Comparison of ENCODE assay signal across 8 cellular contexts in genomic region chr3:197749601-197750395, GRCh38. TPM values are rescaled to one million over a fixed set of nuclear protein-coding genes. Genes with fewer than 3 reads are reported as not detected.
DNase-seq lines count a peak whose midpoint lies in the region; ATAC-seq lines count a peak whose summit lies in the region.

Gene FYTTD1, plus strand, starts transcription at chr3:197749883. Its CDS starts 89 bp downstream, at chr3:197749972.

- H3K27ac ChIP-seq in epithelial cell of prostate, result peak within 1 kb of the TSS; percentile 87

- ATAC-seq in GM21526 (IDR thresholded peaks at IDR 0.05; ENCODE audit: low FRiP score, unreplicated experiment), result peak; percentile 74

- peak; percentile 64 for DNase-seq in DMS 273 treated with DMSO at 0.1 percent for 48 hours (lab: John Stamatoyannopoulos, UW)
- peak; percentile 93 for DNase-seq in OCI-M1 (lab: John Stamatoyannopoulos, UW)
- peak; percentile 77 for DNase-seq in activated T-cell treated with anti-CD3 and anti-CD28 coated beads for 4 hours
- DNase-seq in epithelial cell of prostate (ENCODE audit: low read depth, low spot score), result peak; percentile 27
- DNase-seq in mucosa of gallbladder (ENCODE audit: low spot score), result peak; percentile 90
- peak; percentile 84 for DNase-seq in stimulated activated CD8-positive, alpha-beta memory T cell treated with anti-CD3 and anti-CD28 coated beads, Interleukin-4, amount 100 ng/mL, for 24 hours (ENCODE audit: low read depth)

- H3K9me3 Mint-ChIP-seq in IgD-negative memory B cell, result no peaks in the 10 kb centered on the region

- H3K4me1 Mint-ChIP-seq in IgD-negative memory B cell, result peaks cover 22 to 29% (median 28%) of the 10 kb centered on the region in 3 donors

- peak within 1 kb of the TSS; percentile 91 to 97 (median 92) for H3K27ac Mint-ChIP-seq in IgD-negative memory B cell

- peak within 1 kb of the TSS; percentile 91 to 97 (median 95) for H3K4me3 Mint-ChIP-seq in IgD-negative memory B cell

- no peaks in the 10 kb centered on the region for H3K27me3 Mint-ChIP-seq in IgD-negative memory B cell

- H3K36me3 Mint-ChIP-seq in IgD-negative memory B cell, result no peaks in the 10 kb centered on the region

RNA-seq across cellular contexts. Expression of gene FYTTD1, which starts in this region (rescaled TPM):
- 65.5 TPM for polyA plus RNA-seq in IgD-negative memory B cell
- 54.6 TPM for total RNA-seq in mucosa of gallbladder

Comparison
In these comparisons a context has a peak if more than half of its experiments do, and no peak if none do; other contexts are left out.
1. Peak in every context shown above with its lines: DNase-seq, ATAC-seq and H3K27ac ChIP-seq.
2. DNase-seq: peak in every context shown above with its lines; median percentile 93 in OCI-M1; 90 in mucosa of gallbladder; 84 in stimulated activated CD8-positive, alpha-beta memory T cell treated with anti-CD3 and anti-CD28 coated beads, Interleukin-4, amount 100 ng/mL, for 24 hours; 77 in activated T-cell treated with anti-CD3 and anti-CD28 coated beads for 4 hours; 64 in DMS 273 treated with DMSO at 0.1 percent for 48 hours; 27 in epithelial cell of prostate.